Comparison of ENCODE assay signal across 8 cellular contexts in genomic region chr18:8988262-8988871, GRCh38.
DNase-seq lines count a peak whose midpoint lies in the region; ATAC-seq lines count a peak whose summit lies in the region.

No MANE protein-coding gene starts in this region.

- peaks cover 8% of the 10 kb centered on the region for H3K4me1 ChIP-seq in mesenchymal stem cell (ENCODE audit: control insufficient read depth, insufficient read depth, low read depth, low read length)

- H4K91ac ChIP-seq in mesenchymal stem cell (ENCODE audit: low read length) = no peak overlapping the region

- ATAC-seq in GM18499 (IDR thresholded peaks at IDR 0.05; ENCODE audit: insufficient read depth, unreplicated experiment) (peak; percentile 49), HG03280 (IDR thresholded peaks at IDR 0.05; ENCODE audit: unreplicated experiment) (peak; percentile 71)

- no peak overlapping the region for H2BK12ac ChIP-seq in mesenchymal stem cell (ENCODE audit: low read length in 2 of 2)

- no peak overlapping the region for H3K18ac ChIP-seq in mesenchymal stem cell (ENCODE audit: low read depth in 1 of 2, low read length in 2 of 2)

- no peak overlapping the region for H2AK5ac ChIP-seq in mesenchymal stem cell (ENCODE audit: low read length, severe bottlenecking)

- DNase-seq in A172 (ENCODE audit: low spot score) (peak; percentile 62), NCI-H524 treated with DMSO at 0.1 percent for 48 hours (lab: John Stamatoyannopoulos, UW) (peak; percentile 19), mesenchymal stem cell (peak; percentile 62)
- DNase-seq in activated CD4-positive, alpha-beta T cell treated with anti-CD3 and anti-CD28 coated beads, Interleukin-2, amount 50 U/mL, for 48 hours = peak; percentile 55 to 64
- DNase-seq in effector CD4-positive, alpha-beta T cell = peak; percentile 41
- peak; percentile 71 for DNase-seq in stimulated activated CD8-positive, alpha-beta memory T cell treated with anti-CD3 and anti-CD28 coated beads, Interleukin-4, amount 100 ng/mL, for 48 hours

- H3K9ac ChIP-seq in mesenchymal stem cell (ENCODE audit: low read length) = peak overlapping the region; percentile 70

- 30% methylated on average over 10 of the region's 10 CpGs for WGBS in mesenchymal stem cell

- no peak overlapping the region for H3K27ac ChIP-seq in mesenchymal stem cell (ENCODE audit: low read length, poor library complexity, severe bottlenecking)

- H2BK5ac ChIP-seq in mesenchymal stem cell (ENCODE audit: low read depth, low read length, poor library complexity, severe bottlenecking) = no peak overlapping the region

- H3K4me2 ChIP-seq in mesenchymal stem cell (ENCODE audit: low read length, poor library complexity, severe bottlenecking) = no peak overlapping the region

- no peaks in the 10 kb centered on the region for H3K27me3 ChIP-seq in mesenchymal stem cell (ENCODE audit: control insufficient read depth in 1 of 2, insufficient read depth in 1 of 2, low read length in 2 of 2)

- no peak overlapping the region for H2BK120ac ChIP-seq in mesenchymal stem cell (ENCODE audit: low read depth, low read length)

- H3K4ac ChIP-seq in mesenchymal stem cell (ENCODE audit: low read depth in 1 of 2, low read length in 2 of 2) = no peak overlapping the region

- no peak overlapping the region for H2BK15ac ChIP-seq in mesenchymal stem cell (ENCODE audit: low read depth, poor library complexity, severe bottlenecking)

- H3K23ac ChIP-seq in mesenchymal stem cell (ENCODE audit: low read length in 2 of 2) = no peak overlapping the region

- no peaks in the 10 kb centered on the region for H3K36me3 ChIP-seq in mesenchymal stem cell (ENCODE audit: control insufficient read depth in 1 of 2, insufficient read depth in 2 of 2, low read depth in 1 of 2, low read length in 2 of 2)

- no peak overlapping the region for H3K4me3 ChIP-seq in mesenchymal stem cell (ENCODE audit: insufficient read depth in 1 of 2, low read depth in 1 of 2, low read length in 2 of 2)

- no peak overlapping the region for H2AFZ ChIP-seq in mesenchymal stem cell (ENCODE audit: low read depth, low read length)

- H3K14ac ChIP-seq in mesenchymal stem cell (ENCODE audit: low read length in 2 of 2) = no peak overlapping the region

- peaks cover 1% of the 10 kb centered on the region for H3K79me1 ChIP-seq in mesenchymal stem cell (replicated peaks; ENCODE audit: low read length, poor library complexity, severe bottlenecking)

- no peaks in the 10 kb centered on the region for H3K9me3 ChIP-seq in mesenchymal stem cell (ENCODE audit: control insufficient read depth, low read length)

- no peak overlapping the region for H4K8ac ChIP-seq in mesenchymal stem cell (ENCODE audit: low read length)

Comparison
In these comparisons a context has a peak if more than half of its experiments do, and no peak if none do; other contexts are left out.
1. DNase-seq: peak in every context shown above with its lines; median percentile 71 in stimulated activated CD8-positive, alpha-beta memory T cell treated with anti-CD3 and anti-CD28 coated beads, Interleukin-4, amount 100 ng/mL, for 48 hours; 62 in A172; 62 in mesenchymal stem cell; 60 in activated CD4-positive, alpha-beta T cell treated with anti-CD3 and anti-CD28 coated beads, Interleukin-2, amount 50 U/mL, for 48 hours; 41 in effector CD4-positive, alpha-beta T cell; 19 in NCI-H524 treated with DMSO at 0.1 percent for 48 hours.